In genomic region chr13:94163535-94163934, GRCh38 we compare ENCODE assay signal across 7 cellular contexts.
"Had no signal": no experiment of that assay in that cellular context is flagged by ENCODE, and none has a peak within 500 bp of the region (broad histone marks: within the 10 kb centered on the region; RNA-seq: fewer than 3 reads in every experiment).

No MANE protein-coding gene starts in this region.

- H3K27ac ChIP-seq: HL-60 had no signal

- FAIRE-seq: HepG2, HTR-8/SVneo, K562 had no signal

- ATAC-seq: HepG2, K562 had no signal

- H3K4me3 ChIP-seq: K562 had no signal

- DNase-seq: IMR-90, KBM-7, KG1 had no signal
